Comparison of ENCODE assay signal across 16 cellular contexts in genomic region chr21:15195768-15196167, GRCh38.
DNase-seq lines count a peak whose midpoint lies in the region; ATAC-seq and TF ChIP-seq lines count a peak whose summit lies in the region.
"Had no signal": no experiment of that assay in that cellular context is flagged by ENCODE, and none has a peak within 500 bp of the region (broad histone marks: within the 10 kb centered on the region; RNA-seq: fewer than 3 reads in every experiment).

No MANE protein-coding gene starts in this region.

- no peaks in the 10 kb centered on the region for H3K36me3 ChIP-seq in right lobe of liver
- no peaks in the 10 kb centered on the region for H3K36me3 ChIP-seq in heart right ventricle
- no peaks in the 10 kb centered on the region for H3K36me3 ChIP-seq in osteoblast (ENCODE audit: insufficient read depth, low read length)
- H3K36me3 ChIP-seq: BLaER1 had no signal

- ATAC-seq in right lobe of liver (peak; percentile 89 to 95 (median 90)), heart right ventricle (no peak), GM21367 (IDR thresholded peaks at IDR 0.05; ENCODE audit: unreplicated experiment) (no peak), GM21737 (IDR thresholded peaks at IDR 0.05; ENCODE audit: unreplicated experiment) (no peak)
- ATAC-seq: CD8-positive, alpha-beta T cell; HCT116 had no signal

- H4K20me1 ChIP-seq in osteoblast (ENCODE audit: insufficient read depth, low read length): no peaks in the 10 kb centered on the region
- H4K20me1 ChIP-seq: BLaER1 had no signal

- no peaks in the 10 kb centered on the region for H3K9me3 ChIP-seq in right lobe of liver
- H3K9me3 ChIP-seq in heart right ventricle: no peaks in the 10 kb centered on the region
- no peaks in the 10 kb centered on the region for H3K9me3 ChIP-seq in osteoblast (ENCODE audit: low read depth, low read length)
- H3K9me3 ChIP-seq: BLaER1 had no signal

- intact Hi-C loops in right lobe of liver (cut with DNase I): no loop called here
- intact Hi-C loops in heart right ventricle (cut with DNase I): no loop called here

- H2AFZ ChIP-seq in osteoblast (ENCODE audit: low read length): no peak overlapping the region

- H3K27me3 ChIP-seq in right lobe of liver (no peaks in the 10 kb centered on the region), heart right ventricle (no peaks in the 10 kb centered on the region), osteoblast (ENCODE audit: insufficient read depth, low read length) (no peaks in the 10 kb centered on the region)
- H3K27me3 ChIP-seq: BLaER1 had no signal

- peaks cover 0 to 17% (median 5%) of the 10 kb centered on the region in 4 donors for H3K4me1 ChIP-seq in right lobe of liver
- peaks cover 0 to 14% (median 0%) of the 10 kb centered on the region in 9 donors for H3K4me1 ChIP-seq in heart right ventricle
- H3K4me1 ChIP-seq in osteoblast (ENCODE audit: insufficient read depth, low read length): no peaks in the 10 kb centered on the region
- H3K4me1 ChIP-seq: BLaER1 had no signal

- H3K79me2 ChIP-seq in osteoblast (ENCODE audit: insufficient read depth, low read length): no peaks in the 10 kb centered on the region

- H3K4me2 ChIP-seq in osteoblast (ENCODE audit: insufficient read depth, low read length): no peak overlapping the region
- H3K4me2 ChIP-seq: BLaER1 had no signal

- TF ChIP-seq CTCF in right lobe of liver (IDR thresholded peaks at IDR 0.05) (no peak), heart right ventricle (IDR thresholded peaks at IDR 0.05) (no peak), osteoblast (IDR thresholded peaks at IDR 0.05; ENCODE audit: extremely low read depth, low read depth, low read length) (no peak)

- H3K27ac ChIP-seq in right lobe of liver (peak overlapping the region in 1 of 3 donors; percentile 34), heart right ventricle (no peak overlapping the region), osteoblast (ENCODE audit: low read depth, low read length) (no peak overlapping the region)
- H3K27ac ChIP-seq: BLaER1, HL-60 had no signal

- TF ChIP-seq POLR2A in right lobe of liver (IDR thresholded peaks at IDR 0.05): no peak

- WGBS in right lobe of liver (ENCODE audit: insufficient coverage, low coverage, low lambda C conversion rate, missing lambda C conversion rate): 0% methylated on average over 1 of the region's 1 CpG
- 89 to 97% methylated on average over 1 of the region's 1 CpG for WGBS in heart right ventricle, 2 donors

- H3K4me3 ChIP-seq in right lobe of liver (no peak overlapping the region), heart right ventricle (no peak overlapping the region), osteoblast (ENCODE audit: insufficient read depth, low read length) (no peak overlapping the region)
- H3K4me3 ChIP-seq: BLaER1 had no signal

- DNase-seq in HuH-7 (ENCODE audit: low spot score) (peak; percentile 22), left kidney (ENCODE audit: low read depth, low spot score) (peak; percentile 27), right lobe of liver (peak in 1 of 3 donors; percentile 55), heart right ventricle (no peak), osteoblast (ENCODE audit: insufficient read length, low spot score, missing footprints) (no peak)
- DNase-seq: 8988T; CD8-positive, alpha-beta T cell; DMS 273 treated with DMSO at 0.1 percent for 48 hours; GOT3; H7; HFFc6 had no signal

Comparison
In these comparisons a context has a peak if more than half of its experiments do, and no peak if none do; other contexts are left out.
1. DNase-seq: peak in HuH-7 (single experiment) and left kidney (single experiment); none in heart right ventricle (0 of 2) and osteoblast (single experiment).
2. ATAC-seq: peak in right lobe of liver (4 of 4); none in heart right ventricle (0 of 8), GM21367 (single experiment) and GM21737 (single experiment).